Comparison of ENCODE assay signal across 15 cellular contexts in genomic region chr12:71791473-71792150, GRCh38. TPM values are rescaled to one million over a fixed set of nuclear protein-coding genes. Genes with fewer than 3 reads are reported as not detected.
DNase-seq lines count a peak whose midpoint lies in the region; ATAC-seq and TF ChIP-seq lines count a peak whose summit lies in the region.
"Had no signal": no experiment of that assay in that cellular context is flagged by ENCODE, and none has a peak within 500 bp of the region (broad histone marks: within the 10 kb centered on the region; RNA-seq: fewer than 3 reads in every experiment).

No MANE protein-coding gene starts in this region.

- WGBS in mesendoderm (ENCODE audit: extremely low coverage, insufficient coverage, low lambda C conversion rate): 100% methylated on average over 1 of the region's 4 CpGs
- WGBS in right lobe of liver (ENCODE audit: insufficient coverage, low coverage, low lambda C conversion rate, missing lambda C conversion rate): 88% methylated on average over 4 of the region's 4 CpGs

- H3K4me1 Mint-ChIP-seq in natural killer cell: peaks cover 0 to 11% of the 10 kb centered on the region in 2 donors
- H3K4me1 Mint-ChIP-seq in natural killer cell treated with Interleukin-12 subunit alpha and Interleukin-12 subunit beta and Interleukin-15 and Interleukin-18, amount 100 ng/mL, for 72 hours (ENCODE audit: low read depth in 2 of 2): peaks cover 3 to 7% of the 10 kb centered on the region in 2 donors
- H3K4me1 Mint-ChIP-seq in activated naive CD8-positive, alpha-beta T cell treated with anti-CD3 and anti-CD28 coated beads, Interleukin-2, amount 50 U/mL, for 24 hours: peaks cover 7% of the 10 kb centered on the region
- H3K4me1 Mint-ChIP-seq in naive thymus-derived CD8-positive, alpha-beta T cell: peaks cover 7 to 15% (median 13%) of the 10 kb centered on the region in 4 donors

- no peak overlapping the region for H3K4ac ChIP-seq in mesendoderm (ENCODE audit: low read depth, low read length)

- no peaks in the 10 kb centered on the region for H3K27me3 Mint-ChIP-seq in natural killer cell (ENCODE audit: low read depth in 2 of 2)
- no peaks in the 10 kb centered on the region for H3K27me3 Mint-ChIP-seq in natural killer cell treated with Interleukin-12 subunit alpha and Interleukin-12 subunit beta and Interleukin-15 and Interleukin-18, amount 100 ng/mL, for 72 hours
- H3K27me3 Mint-ChIP-seq in activated naive CD8-positive, alpha-beta T cell treated with anti-CD3 and anti-CD28 coated beads, Interleukin-2, amount 50 U/mL, for 24 hours: no peaks in the 10 kb centered on the region
- H3K27me3 Mint-ChIP-seq in naive thymus-derived CD8-positive, alpha-beta T cell: no peaks in the 10 kb centered on the region
- H3K27me3 Mint-ChIP-seq: B cell; CD4-positive, alpha-beta memory T cell had no signal

- H2BK5ac ChIP-seq in mesendoderm (ENCODE audit: low read length): no peak overlapping the region

- peak overlapping the region; percentile 43 to 60 for H3K27ac Mint-ChIP-seq in natural killer cell
- no peak overlapping the region for H3K27ac Mint-ChIP-seq in natural killer cell treated with Interleukin-12 subunit alpha and Interleukin-12 subunit beta and Interleukin-15 and Interleukin-18, amount 100 ng/mL, for 72 hours
- H3K27ac Mint-ChIP-seq in activated naive CD8-positive, alpha-beta T cell treated with anti-CD3 and anti-CD28 coated beads, Interleukin-2, amount 50 U/mL, for 24 hours: peak overlapping the region; percentile 10
- H3K27ac Mint-ChIP-seq in naive thymus-derived CD8-positive, alpha-beta T cell: peak overlapping the region in 7 of 10 donors; percentile 7 to 69 (median 47)
- H3K27ac Mint-ChIP-seq: B cell had no signal

- POLR2A ChIA-PET in naive thymus-derived CD8-positive, alpha-beta T cell (lab: Charles Lee): no interaction called here

- no peak for ATAC-seq in natural killer cell
- no peak for ATAC-seq in natural killer cell treated with Interleukin-12 subunit alpha and Interleukin-12 subunit beta and Interleukin-15 and Interleukin-18, amount 100 ng/mL, for 72 hours
- ATAC-seq in activated naive CD8-positive, alpha-beta T cell treated with anti-CD3 and anti-CD28 coated beads, Interleukin-2, amount 50 U/mL, for 24 hours: no peak
- no peak for ATAC-seq in naive thymus-derived CD8-positive, alpha-beta T cell
- ATAC-seq in right lobe of liver: no peak

- no peak overlapping the region for H2BK120ac ChIP-seq in mesendoderm (ENCODE audit: low read depth, low read length)

- H3K4me3 ChIP-seq in mesendoderm (ENCODE audit: low read length) (no peak overlapping the region), right lobe of liver (no peak overlapping the region)
- H3K4me3 ChIP-seq: HAP-1 had no signal

- no peak overlapping the region for H2BK15ac ChIP-seq in mesendoderm (replicated peaks; ENCODE audit: low read depth)

- H4K5ac ChIP-seq in mesendoderm (ENCODE audit: low read length): no peak overlapping the region

- H3K56ac ChIP-seq in mesendoderm (ENCODE audit: low read length): no peak overlapping the region

- H3K18ac ChIP-seq in mesendoderm (ENCODE audit: low read length): no peak overlapping the region

- H3K4me3 Mint-ChIP-seq in natural killer cell: no peak overlapping the region
- no peak overlapping the region for H3K4me3 Mint-ChIP-seq in natural killer cell treated with Interleukin-12 subunit alpha and Interleukin-12 subunit beta and Interleukin-15 and Interleukin-18, amount 100 ng/mL, for 72 hours
- H3K4me3 Mint-ChIP-seq in activated naive CD8-positive, alpha-beta T cell treated with anti-CD3 and anti-CD28 coated beads, Interleukin-2, amount 50 U/mL, for 24 hours: no peak overlapping the region
- H3K4me3 Mint-ChIP-seq in naive thymus-derived CD8-positive, alpha-beta T cell: no peak overlapping the region
- H3K4me3 Mint-ChIP-seq: B cell; CD4-positive, alpha-beta memory T cell had no signal

- no peak overlapping the region for H2AK5ac ChIP-seq in mesendoderm (ENCODE audit: low read length)

- no peak for TF ChIP-seq POLR2A in right lobe of liver (IDR thresholded peaks at IDR 0.05)

- H3K4me1 ChIP-seq in mesendoderm (ENCODE audit: control insufficient read depth, low read depth, low read length): no peaks in the 10 kb centered on the region
- H3K4me1 ChIP-seq in right lobe of liver: no peaks in the 10 kb centered on the region
- H3K4me1 ChIP-seq: HAP-1 had no signal

- no peak overlapping the region for H3K4me2 ChIP-seq in mesendoderm (ENCODE audit: low read length)

- no peaks in the 10 kb centered on the region for H3K27me3 ChIP-seq in mesendoderm (ENCODE audit: insufficient read depth, low read length, poor library complexity)
- no peaks in the 10 kb centered on the region for H3K27me3 ChIP-seq in right lobe of liver

- intact Hi-C loops in natural killer cell (cut with micrococcal nuclease) (no loop called here), right lobe of liver (cut with DNase I) (no loop called here)

- H4K8ac ChIP-seq in mesendoderm (ENCODE audit: low read depth, low read length): no peak overlapping the region

- no peak for TF ChIP-seq CTCF in natural killer cell (IDR thresholded peaks at IDR 0.05)
- no peak for TF ChIP-seq CTCF in right lobe of liver (IDR thresholded peaks at IDR 0.05)

- no peaks in the 10 kb centered on the region for H3K9me3 ChIP-seq in right lobe of liver
- H3K9me3 ChIP-seq: HAP-1 had no signal

- H3K9me3 Mint-ChIP-seq in natural killer cell: no peaks in the 10 kb centered on the region
- H3K9me3 Mint-ChIP-seq in natural killer cell treated with Interleukin-12 subunit alpha and Interleukin-12 subunit beta and Interleukin-15 and Interleukin-18, amount 100 ng/mL, for 72 hours: no peaks in the 10 kb centered on the region
- H3K9me3 Mint-ChIP-seq in activated naive CD8-positive, alpha-beta T cell treated with anti-CD3 and anti-CD28 coated beads, Interleukin-2, amount 50 U/mL, for 24 hours: no peaks in the 10 kb centered on the region
- H3K9me3 Mint-ChIP-seq in naive thymus-derived CD8-positive, alpha-beta T cell: no peaks in the 10 kb centered on the region
- H3K9me3 Mint-ChIP-seq: CD4-positive, alpha-beta memory T cell had no signal

- no peaks in the 10 kb centered on the region for H3K79me1 ChIP-seq in mesendoderm (ENCODE audit: low read length)

- H3K27ac ChIP-seq in mesendoderm (ENCODE audit: low read depth, low read length) (no peak overlapping the region), right lobe of liver (no peak overlapping the region)

- H3K79me2 ChIP-seq in mesendoderm (ENCODE audit: control insufficient read depth, insufficient read depth, low read length): no peaks in the 10 kb centered on the region

- DNase-seq in natural killer cell (no peak), mesendoderm (no peak), right lobe of liver (no peak)
- no peak for DNase-seq in natural killer cell treated with Interleukin-12 subunit alpha and Interleukin-12 subunit beta and Interleukin-15 and Interleukin-18, amount 100 ng/mL, for 72 hours (ENCODE audit: low spot score)
- DNase-seq in activated naive CD8-positive, alpha-beta T cell treated with anti-CD3 and anti-CD28 coated beads, Interleukin-2, amount 50 U/mL, for 24 hours: no peak
- no peak for DNase-seq in naive thymus-derived CD8-positive, alpha-beta T cell
- no peak for DNase-seq in activated CD8-positive, alpha-beta memory T cell treated with anti-CD3 and anti-CD28 coated beads for 24 hours
- DNase-seq: C1 segment of cervical spinal cord; CD4-positive, alpha-beta memory T cell; COR-L47; DND-41; GDM1; GOT3 had no signal

- H3K9ac ChIP-seq in mesendoderm (ENCODE audit: low read length): no peak overlapping the region

- peaks cover 5% of the 10 kb centered on the region for H3K36me3 Mint-ChIP-seq in natural killer cell
- H3K36me3 Mint-ChIP-seq in natural killer cell treated with Interleukin-12 subunit alpha and Interleukin-12 subunit beta and Interleukin-15 and Interleukin-18, amount 100 ng/mL, for 72 hours: peaks cover 4% of the 10 kb centered on the region
- peaks cover 11% of the 10 kb centered on the region for H3K36me3 Mint-ChIP-seq in activated naive CD8-positive, alpha-beta T cell treated with anti-CD3 and anti-CD28 coated beads, Interleukin-2, amount 50 U/mL, for 24 hours (ENCODE audit: low read depth)
- peaks cover under 1 to 30% (median 3%) of the 10 kb centered on the region in 3 donors for H3K36me3 Mint-ChIP-seq in naive thymus-derived CD8-positive, alpha-beta T cell

- H3K36me3 ChIP-seq in mesendoderm (ENCODE audit: control insufficient read depth, insufficient read depth, low read length) (no peaks in the 10 kb centered on the region), right lobe of liver (peaks cover 0 to 5% (median under 1%) of the 10 kb centered on the region in 4 donors)

- no peak overlapping the region for H3K23ac ChIP-seq in mesendoderm (ENCODE audit: low read length)

RNA-seq across cellular contexts. Expression of gene RAB21, which starts 36.9 kb away (rescaled TPM):
- total RNA-seq in natural killer cell: 10 to 100 TPM; 62.5 to 84.9 (median 68.7) TPM
- 100 to 1,000 TPM in 1 of 2 donors, 10 to 100 TPM in 1; 50.0 to 126 TPM for total RNA-seq in natural killer cell treated with Interleukin-12 subunit alpha and Interleukin-12 subunit beta and Interleukin-15 and Interleukin-18, amount 100 ng/mL, for 72 hours
- 10 to 100 TPM; 73.9 to 88.5 TPM for total RNA-seq in naive thymus-derived CD8-positive, alpha-beta T cell
- 10 to 100 TPM; 22.3 to 41.0 (median 34.7) TPM for polyA plus RNA-seq in naive thymus-derived CD8-positive, alpha-beta T cell
- 30.1 TPM for polyA plus RNA-seq in mesendoderm (2013, experiment 1 of 2)
- polyA plus RNA-seq in mesendoderm (2013, experiment 2 of 2): 31.9 TPM
- 10 to 100 TPM; 23.0 to 45.2 (median 31.3) TPM for total RNA-seq in right lobe of liver

RNA-seq across cellular contexts. Expression of gene TBC1D15, which starts 47.9 kb away (rescaled TPM):
- total RNA-seq in natural killer cell (10 to 100 TPM; 52.7 to 65.1 (median 61.6) TPM), right lobe of liver (10 to 100 TPM; 15.6 to 36.5 (median 25.5) TPM)
- 10 to 100 TPM; 29.9 to 31.2 TPM for total RNA-seq in natural killer cell treated with Interleukin-12 subunit alpha and Interleukin-12 subunit beta and Interleukin-15 and Interleukin-18, amount 100 ng/mL, for 72 hours
- total RNA-seq in naive thymus-derived CD8-positive, alpha-beta T cell: 100 to 1,000 TPM; 105 to 108 TPM
- polyA plus RNA-seq in naive thymus-derived CD8-positive, alpha-beta T cell: 10 to 100 TPM; 37.4 to 41.0 (median 40.7) TPM
- polyA plus RNA-seq in mesendoderm (2013, experiment 1 of 2): 25.0 TPM
- 25.2 TPM for polyA plus RNA-seq in mesendoderm (2013, experiment 2 of 2)

Comparison
In these comparisons a context has a peak if more than half of its experiments do, and no peak if none do; other contexts are left out.
1. H3K27ac Mint-ChIP-seq: peak in natural killer cell (2 of 2), activated naive CD8-positive, alpha-beta T cell treated with anti-CD3 and anti-CD28 coated beads, Interleukin-2, amount 50 U/mL, for 24 hours (single experiment) and naive thymus-derived CD8-positive, alpha-beta T cell (7 of 10); none in natural killer cell treated with Interleukin-12 subunit alpha and Interleukin-12 subunit beta and Interleukin-15 and Interleukin-18, amount 100 ng/mL, for 72 hours (0 of 2).